19 cellular contexts compared by ENCODE assay signal in the genomic region with DNA sequence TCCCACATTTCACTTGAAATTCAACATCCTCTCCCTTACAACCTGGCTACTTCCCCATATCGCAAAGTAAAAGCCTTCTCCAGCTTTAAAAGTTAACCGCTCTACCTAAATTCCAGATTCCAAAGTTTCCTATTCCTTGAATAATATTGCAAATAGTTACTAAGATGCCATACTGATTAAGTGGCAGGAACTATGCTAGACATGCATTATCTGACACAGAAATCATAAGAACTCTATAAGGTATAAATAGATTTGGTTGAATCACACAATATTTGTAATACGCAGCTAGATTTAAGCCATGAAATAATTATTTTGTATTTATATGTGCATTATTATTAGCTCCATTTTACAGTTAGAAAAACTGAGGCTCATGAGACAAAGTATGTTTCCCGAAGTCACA.
DNase-seq lines count a peak whose midpoint lies in the region; ATAC-seq and TF ChIP-seq lines count a peak whose summit lies in the region.
"Had no signal": no experiment of that assay in that cellular context is flagged by ENCODE, and none has a peak within 500 bp of the region (broad histone marks: within the 10 kb centered on the region; RNA-seq: fewer than 3 reads in every experiment).

No MANE protein-coding gene starts in this region.

- H3K27me3 ChIP-seq in heart left ventricle: no peaks in the 10 kb centered on the region
- no peaks in the 10 kb centered on the region for H3K27me3 ChIP-seq in breast epithelium
- no peaks in the 10 kb centered on the region for H3K27me3 ChIP-seq in tibial artery
- H3K27me3 ChIP-seq: testis had no signal

- H3K27ac ChIP-seq in heart left ventricle (peak overlapping the region; percentile 4 to 86 (median 68)), breast epithelium (peak overlapping the region; percentile 73 to 80), tibial artery (peak overlapping the region; percentile 20 to 26)
- H3K27ac ChIP-seq: 22Rv1, testis had no signal

- peak overlapping the region; percentile 33 for H3K27ac Mint-ChIP-seq in mesothelial cell of epicardium
- H3K27ac Mint-ChIP-seq: activated CD4-positive, alpha-beta T cell treated with anti-CD3 and anti-CD28 coated beads, Interleukin-2, amount 10 ng/mL, durations not matched to agents 7 days and 5 days; immature natural killer cell had no signal

- WGBS in heart left ventricle, 4 donors: 92 to 94% (median 93%) methylated on average over 4 of the region's 4 CpGs

- H3K36me3 Mint-ChIP-seq in mesothelial cell of epicardium: peaks cover 14% of the 10 kb centered on the region
- H3K36me3 Mint-ChIP-seq: immature natural killer cell had no signal

- no peaks in the 10 kb centered on the region for H3K9me3 Mint-ChIP-seq in mesothelial cell of epicardium
- H3K9me3 Mint-ChIP-seq: activated CD4-positive, alpha-beta T cell treated with anti-CD3 and anti-CD28 coated beads, Interleukin-2, amount 10 ng/mL, durations not matched to agents 7 days and 5 days had no signal

- peaks cover 0 to 7% (median 0%) of the 10 kb centered on the region in 9 donors for H3K36me3 ChIP-seq in heart left ventricle
- H3K36me3 ChIP-seq in breast epithelium: no peaks in the 10 kb centered on the region
- no peaks in the 10 kb centered on the region for H3K36me3 ChIP-seq in tibial artery

- peaks cover 47% of the 10 kb centered on the region for H3K4me1 Mint-ChIP-seq in mesothelial cell of epicardium
- H3K4me1 Mint-ChIP-seq: activated CD4-positive, alpha-beta T cell treated with anti-CD3 and anti-CD28 coated beads, Interleukin-2, amount 10 ng/mL, durations not matched to agents 7 days and 5 days; immature natural killer cell had no signal

- intact Hi-C loops in heart left ventricle (cut with DNase I): loop anchor here in 1 of 10 donors (5.0 kb wide), 1 partner anchor 86 kb away; no protein-coding TSS in a partner anchor
- intact Hi-C loops in Right ventricle myocardium superior (cut with DNase I): no loop called here
- intact Hi-C loops in breast epithelium (cut with DNase I; ENCODE audit: low total_unique reads): no loop called here
- intact Hi-C loops in tibial artery (cut with DNase I; ENCODE audit: low total_unique reads): no loop called here

- no peak overlapping the region for H3K4me3 Mint-ChIP-seq in mesothelial cell of epicardium
- H3K4me3 Mint-ChIP-seq: activated CD4-positive, alpha-beta T cell treated with anti-CD3 and anti-CD28 coated beads, Interleukin-2, amount 10 ng/mL, durations not matched to agents 7 days and 5 days; immature natural killer cell had no signal

- peaks cover 7 to 70% (median 53%) of the 10 kb centered on the region in 12 donors for H3K4me1 ChIP-seq in heart left ventricle
- no peaks in the 10 kb centered on the region for H3K4me1 ChIP-seq in breast epithelium
- H3K4me1 ChIP-seq in tibial artery: peaks cover 0 to 68% (median 45%) of the 10 kb centered on the region in 4 donors

- no peaks in the 10 kb centered on the region for H3K27me3 Mint-ChIP-seq in mesothelial cell of epicardium (ENCODE audit: low read depth)
- H3K27me3 Mint-ChIP-seq: activated CD4-positive, alpha-beta T cell treated with anti-CD3 and anti-CD28 coated beads, Interleukin-2, amount 10 ng/mL, durations not matched to agents 7 days and 5 days had no signal

- H3K4me3 ChIP-seq in heart left ventricle: no peak overlapping the region
- H3K4me3 ChIP-seq in breast epithelium: no peak overlapping the region
- H3K4me3 ChIP-seq in tibial artery: no peak overlapping the region
- H3K4me3 ChIP-seq: testis had no signal

- TF ChIP-seq CTCF in heart left ventricle (IDR thresholded peaks at IDR 0.05) (no peak), breast epithelium (IDR thresholded peaks at IDR 0.05) (no peak), mesothelial cell of epicardium (IDR thresholded peaks at IDR 0.05; ENCODE audit: unreplicated experiment) (no peak), tibial artery (IDR thresholded peaks at IDR 0.05) (no peak), omental fat pad (IDR thresholded peaks at IDR 0.05) (no peak)

- TF ChIP-seq POLR2A in heart left ventricle (IDR thresholded peaks at IDR 0.05) (no peak), breast epithelium (IDR thresholded peaks at IDR 0.05) (no peak)

- H3K9me3 ChIP-seq in heart left ventricle (no peaks in the 10 kb centered on the region), breast epithelium (no peaks in the 10 kb centered on the region), tibial artery (no peaks in the 10 kb centered on the region)
- H3K9me3 ChIP-seq: testis had no signal

- ATAC-seq in heart left ventricle: no peak
- ATAC-seq in Right ventricle myocardium superior (ENCODE audit: poor library complexity): no peak
- no peak for ATAC-seq in omental fat pad (ENCODE audit: low FRiP score)

- DNase-seq in heart left ventricle: no peak
- no peak for DNase-seq in Right ventricle myocardium superior
- DNase-seq in breast epithelium (ENCODE audit: low spot score in 2 of 2): no peak
- DNase-seq in mesothelial cell of epicardium (ENCODE audit: low spot score in 2 of 2, unreplicated experiment in 2 of 2): no peak
- no peak for DNase-seq in tibial artery
- DNase-seq in omental fat pad (ENCODE audit: low spot score): no peak
- DNase-seq in NCI-H146 treated with DMSO at 0.1 percent for 48 hours (lab: John Stamatoyannopoulos, UW; ENCODE audit: unreplicated experiment): no peak
- no peak for DNase-seq in DMS153 (lab: John Stamatoyannopoulos, UW)
- DNase-seq: activated CD4-positive, alpha-beta T cell treated with anti-CD3 and anti-CD28 coated beads, Interleukin-2, amount 10 ng/mL, durations not matched to agents 7 days and 5 days; activated CD8-positive, alpha-beta memory T cell treated with anti-CD3 and anti-CD28 coated beads, Interleukin-2, amount 50 U/mL, for 48 hours; activated naive CD4-positive, alpha-beta T cell; GOT3; immature natural killer cell; Kasumi-1; NCI-H748 treated with DMSO at 0.1 percent for 48 hours; stimulated activated CD4-positive, alpha-beta T cell treated with anti-CD3 and anti-CD28 coated beads, Interleukin-4, amount 100 ng/mL, for 4 hours; stimulated activated CD8-positive, alpha-beta memory T cell treated with anti-CD3 and anti-CD28 coated beads, Interleukin-4, amount 100 ng/mL, for 48 hours; testis had no signal

Comparison
In these comparisons a context has a peak if more than half of its experiments do, and no peak if none do; other contexts are left out.
1. H3K27ac ChIP-seq: peak in every context shown above with its lines; median percentile 76 in breast epithelium; 68 in heart left ventricle; 23 in tibial artery.